In the genomic region with DNA sequence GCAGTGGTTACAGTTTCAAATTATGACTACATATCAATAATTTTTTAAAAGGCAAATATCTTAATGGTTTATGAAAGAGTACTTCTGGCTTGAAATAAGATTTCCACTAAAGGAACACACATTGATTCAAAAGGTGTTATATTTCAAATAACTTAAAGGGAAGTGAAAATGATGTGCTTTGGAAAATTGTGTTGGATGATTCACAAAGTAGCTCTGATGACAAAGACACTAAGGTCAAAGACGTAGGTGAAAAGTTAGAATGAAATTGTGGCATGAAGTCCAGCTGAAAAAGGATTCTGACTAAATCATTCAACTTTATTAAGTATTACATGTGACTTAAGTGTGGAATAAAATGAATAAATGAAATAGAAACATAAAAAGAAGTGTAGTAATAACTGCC, we compare ENCODE assay signal across 26 cellular contexts. TPM values are rescaled to one million over a fixed set of nuclear protein-coding genes. Genes with fewer than 3 reads are reported as not detected.
DNase-seq lines count a peak whose midpoint lies in the region; ATAC-seq and TF ChIP-seq lines count a peak whose summit lies in the region.
"Had no signal": no experiment of that assay in that cellular context is flagged by ENCODE, and none has a peak within 500 bp of the region (broad histone marks: within the 10 kb centered on the region; RNA-seq: fewer than 3 reads in every experiment).

No MANE protein-coding gene starts in this region.

- DNase-seq in HCEC 1CT (peak; percentile 26), LHCN-M2 (ENCODE audit: low read depth) (peak; percentile 58), fibroblast of pulmonary artery (ENCODE audit: low read depth) (peak; percentile 35), Right ventricle myocardium superior (no peak), upper lobe of left lung (no peak)
- no peak for DNase-seq in stimulated activated naive CD4-positive, alpha-beta T cell treated with Interleukin-2 at 50 U/mL for 16 hours (lab: John Stamatoyannopoulos, UW)
- DNase-seq: activated CD8-positive, alpha-beta memory T cell treated with anti-CD3 and anti-CD28 coated beads, Interleukin-2, amount 50 U/mL, for 48 hours; activated effector memory CD4-positive, alpha-beta T cell treated with Interleukin-2 at 50 U/mL for 16 hours; effector memory CD8-positive, alpha-beta T cell; islet precursor cell; MM.1S; natural killer cell; NCI-H1436; stimulated activated CD4-positive, alpha-beta T cell treated with anti-CD3 and anti-CD28 coated beads, Interleukin-1b, Interleukin-23, amount 100 ng/mL, for 48 hours had no signal

- no peak for TF ChIP-seq CTCF in fibroblast of pulmonary artery (IDR thresholded peaks at IDR 0.05; ENCODE audit: low read length, missing control alignments)
- no peak for TF ChIP-seq CTCF in upper lobe of left lung (IDR thresholded peaks at IDR 0.05)

- intact Hi-C loops in Right ventricle myocardium superior (cut with DNase I): loop anchor here (10.0 kb wide), 1 partner anchor 123 kb away; the partner anchor contains the start of gene TCAF1

- no peak overlapping the region for H3K27ac ChIP-seq in upper lobe of left lung
- H3K27ac ChIP-seq: coronary artery, gastroesophageal sphincter, skin epidermis had no signal

- H3K4me3 ChIP-seq in fibroblast of pulmonary artery (replicated peaks; ENCODE audit: low read depth, low read length): no peak overlapping the region
- H3K4me3 ChIP-seq in upper lobe of left lung: no peak overlapping the region
- H3K4me3 ChIP-seq: coronary artery, gastroesophageal sphincter, skin epidermis had no signal

- TF ChIP-seq POLR2A in upper lobe of left lung (IDR thresholded peaks at IDR 0.05): no peak

- 45 to 62% methylated on average over 1 of the region's 1 CpG for WGBS in upper lobe of left lung, 2 donors

- no peaks in the 10 kb centered on the region for H3K36me3 ChIP-seq in upper lobe of left lung
- H3K36me3 ChIP-seq: gastroesophageal sphincter had no signal

- H3K27me3 ChIP-seq in upper lobe of left lung: no peaks in the 10 kb centered on the region
- H3K27me3 ChIP-seq: gastroesophageal sphincter had no signal

- no peak for TF ChIP-seq EP300 in upper lobe of left lung (IDR thresholded peaks at IDR 0.05)

- no peaks in the 10 kb centered on the region for H3K9me3 ChIP-seq in upper lobe of left lung
- H3K9me3 ChIP-seq: gastroesophageal sphincter had no signal

- no peaks in the 10 kb centered on the region for H3K4me1 ChIP-seq in upper lobe of left lung
- H3K4me1 ChIP-seq: gastroesophageal sphincter had no signal

- ATAC-seq in GM18867 (IDR thresholded peaks at IDR 0.05; ENCODE audit: unreplicated experiment) (peak; percentile 60), GM19397 (IDR thresholded peaks at IDR 0.05; ENCODE audit: unreplicated experiment) (no peak), Right ventricle myocardium superior (ENCODE audit: poor library complexity) (no peak), upper lobe of left lung (ENCODE audit: low FRiP score in 2 of 2) (no peak)
- ATAC-seq: effector memory CD8-positive, alpha-beta T cell; esophagus mucosa; gastroesophageal sphincter; natural killer cell had no signal

RNA-seq across cellular contexts. Expression of gene OR2A5, which starts 20.8 kb away (rescaled TPM):
- not detected in 2 replicates for total RNA-seq in LHCN-M2 (2014; rRNA removed)
- polyA plus RNA-seq in LHCN-M2 (2012): not detected
- total RNA-seq in Right ventricle myocardium superior: not detected
- not detected for total RNA-seq in upper lobe of left lung
- total RNA-seq: esophagus mucosa, gastroesophageal sphincter, H1, lower leg skin, natural killer cell, omental fat pad, temporal lobe had no signal
- polyA plus RNA-seq: adipose tissue, CD14-positive monocyte, H1 had no signal

RNA-seq across cellular contexts. Expression of gene OR6B1, which starts 27.9 kb away (rescaled TPM):
- total RNA-seq in LHCN-M2 (2014; rRNA removed) (not detected in 2 replicates), Right ventricle myocardium superior (not detected), upper lobe of left lung (not detected)
- polyA plus RNA-seq in LHCN-M2 (2012): not detected
- total RNA-seq: esophagus mucosa, gastroesophageal sphincter, H1, lower leg skin, natural killer cell, omental fat pad, temporal lobe had no signal
- polyA plus RNA-seq: CD14-positive monocyte, H1 had no signal

RNA-seq across cellular contexts. Expression of gene OR2A25, which starts 41.6 kb away (rescaled TPM):
- total RNA-seq in LHCN-M2 (2014; rRNA removed): not detected in 2 replicates
- not detected for polyA plus RNA-seq in LHCN-M2 (2012)
- total RNA-seq in Right ventricle myocardium superior: not detected
- total RNA-seq in upper lobe of left lung: not detected
- total RNA-seq: esophagus mucosa, gastroesophageal sphincter, H1, lower leg skin, natural killer cell, omental fat pad, temporal lobe had no signal
- polyA plus RNA-seq: adipose tissue, CD14-positive monocyte, H1 had no signal

RNA-seq across cellular contexts. Expression of gene OR2A12, which starts 58.1 kb away (rescaled TPM):
- total RNA-seq in LHCN-M2 (2014; rRNA removed) (not detected in 2 replicates), Right ventricle myocardium superior (not detected), upper lobe of left lung (not detected)
- polyA plus RNA-seq in LHCN-M2 (2012): not detected
- total RNA-seq: esophagus mucosa, gastroesophageal sphincter, H1, lower leg skin, natural killer cell, omental fat pad, temporal lobe had no signal
- polyA plus RNA-seq: adipose tissue, CD14-positive monocyte, H1 had no signal

Comparison
In these comparisons a context has a peak if more than half of its experiments do, and no peak if none do; other contexts are left out.
1. DNase-seq: peak in HCEC 1CT (single experiment), LHCN-M2 (single experiment) and fibroblast of pulmonary artery (single experiment); none in Right ventricle myocardium superior (single experiment), stimulated activated naive CD4-positive, alpha-beta T cell treated with Interleukin-2 at 50 U/mL for 16 hours (single experiment) and upper lobe of left lung (0 of 2).